In the genomic region with DNA sequence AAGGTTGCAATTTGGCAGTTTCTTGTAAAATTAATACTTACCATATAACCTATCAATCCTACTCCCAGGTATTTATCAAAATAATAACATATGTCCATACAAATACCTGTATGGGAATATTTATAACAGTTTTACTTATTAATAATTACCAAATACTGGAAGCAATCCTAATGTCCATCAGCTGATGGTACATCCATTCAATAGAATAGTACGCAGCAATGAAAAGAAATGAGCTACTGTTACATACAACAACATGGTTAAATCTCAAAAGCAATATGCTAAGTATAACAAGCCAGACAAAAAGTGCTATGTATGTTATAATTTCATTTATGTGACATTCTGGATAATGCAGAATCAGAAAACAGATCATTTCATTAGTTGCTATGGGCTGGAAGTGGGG, we compare ENCODE assay signal across 1 cellular context.
TF ChIP-seq lines count a peak whose summit lies in the region.

No MANE protein-coding gene starts in this region.

TF ChIP-seq in SK-N-SH, 30 proteins besides CTCF, POLR2A, EP300 and RAD21 (continued from another document):
- TF ChIP-seq MEF2A (IDR thresholded peaks at IDR 0.05; ENCODE audit: borderline replicate concordance, low read depth) (no peak), FOSL2 (IDR thresholded peaks at IDR 0.05; ENCODE audit: borderline replicate concordance, low read depth) (no peak), RFX5 (IDR thresholded peaks at IDR 0.05; ENCODE audit: low read length) (no peak), SMC3 (IDR thresholded peaks at IDR 0.05; ENCODE audit: low read depth, low read length) (no peak), GATA2 (CRISPR knock-in tag; IDR thresholded peaks at IDR 0.05) (no peak), FOXM1 (IDR thresholded peaks at IDR 0.05; ENCODE audit: low read depth) (no peak), YY1 (IDR thresholded peaks at IDR 0.05; ENCODE audit: low read depth) (no peak), NRF1 (IDR thresholded peaks at IDR 0.05; ENCODE audit: low read depth, low read length) (no peak), NFIC (IDR thresholded peaks at IDR 0.05; ENCODE audit: borderline replicate concordance) (no peak), TAF1 (IDR thresholded peaks at IDR 0.05; ENCODE audit: borderline replicate concordance, low read depth, low read length) (no peak), SIN3A (IDR thresholded peaks at IDR 0.05; ENCODE audit: borderline replicate concordance, low read depth, low read length) (no peak), FOXJ3 (CRISPR knock-in tag; IDR thresholded peaks at IDR 0.05) (no peak)
- TF ChIP-seq, protein P1, sequence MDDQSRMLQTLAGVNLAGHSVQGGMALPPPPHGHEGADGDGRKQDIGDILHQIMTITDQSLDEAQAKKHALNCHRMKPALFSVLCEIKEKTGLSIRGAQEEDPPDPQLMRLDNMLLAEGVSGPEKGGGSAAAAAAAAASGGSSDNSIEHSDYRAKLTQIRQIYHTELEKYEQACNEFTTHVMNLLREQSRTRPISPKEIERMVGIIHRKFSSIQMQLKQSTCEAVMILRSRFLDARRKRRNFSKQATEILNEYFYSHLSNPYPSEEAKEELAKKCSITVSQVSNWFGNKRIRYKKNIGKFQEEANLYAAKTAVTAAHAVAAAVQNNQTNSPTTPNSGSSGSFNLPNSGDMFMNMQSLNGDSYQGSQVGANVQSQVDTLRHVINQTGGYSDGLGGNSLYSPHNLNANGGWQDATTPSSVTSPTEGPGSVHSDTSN (IDR thresholded peaks at IDR 0.05) = no peak
- TF ChIP-seq, protein P2, sequence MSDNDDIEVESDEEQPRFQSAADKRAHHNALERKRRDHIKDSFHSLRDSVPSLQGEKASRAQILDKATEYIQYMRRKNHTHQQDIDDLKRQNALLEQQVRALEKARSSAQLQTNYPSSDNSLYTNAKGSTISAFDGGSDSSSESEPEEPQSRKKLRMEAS (IDR thresholded peaks at IDR 0.05; ENCODE audit: low read depth) = no peak
TF ChIP-seq in SK-N-SH: peak in this region for 0.
